In genomic region chr1:40530735-40531380, GRCh38 we compare ENCODE assay signal across 8 cellular contexts. TPM values are rescaled to one million over a fixed set of nuclear protein-coding genes. Genes with fewer than 3 reads are reported as not detected.
A peak's percentile ranks its signal among the peaks of the same experiment; 100 is the strongest.
DNase-seq lines count a peak whose midpoint lies in the region; ATAC-seq, FAIRE-seq and TF ChIP-seq lines count a peak whose summit lies in the region.

No MANE protein-coding gene starts in this region.

- no peaks in the 10 kb centered on the region for H3K27me3 ChIP-seq in IMR-90 (ENCODE audit: control insufficient read depth, insufficient read depth, low read length)
- no peaks in the 10 kb centered on the region for H3K27me3 ChIP-seq in GM12878 (replicated peaks in 1 of 2; ENCODE audit: control insufficient read depth in 2 of 2, insufficient read depth in 2 of 2, low read length in 1 of 2)
- no peaks in the 10 kb centered on the region for H3K27me3 ChIP-seq in thymus (ENCODE audit: control insufficient read depth, insufficient read depth)

- H3K4me1 ChIP-seq in IMR-90 (ENCODE audit: control insufficient read depth, insufficient read depth, low read length) (no peaks in the 10 kb centered on the region), GM12878 (ENCODE audit: control insufficient read depth, insufficient read depth, low read length) (peaks cover 6% of the 10 kb centered on the region), thymus (ENCODE audit: control insufficient read depth, insufficient read depth, low read length) (peaks cover 8% of the 10 kb centered on the region)

- RAD21 ChIA-PET in GM12878 (lab: Charles Lee; ENCODE audit: unreplicated experiment): interaction anchor here (1.8 kb wide), 1 partner anchor 81 kb away, joined by 10 read pairs; the partner anchor contains the start of gene ZFP69B

- WGBS in IMR-90 (ENCODE audit: extremely low coverage in 2 of 2, insufficient read length in 1 of 2), 2 experiments: 24% methylated on average over 2 of the region's 5 CpGs; no CpG with 5 or more reads in 1 of the 2 experiments
- WGBS in GM12878 (ENCODE audit: insufficient coverage, insufficient replicate concordance, low lambda C conversion rate, missing lambda C conversion rate): 61% methylated on average over 5 of the region's 5 CpGs
- WGBS in thymus: 32% methylated on average over 5 of the region's 5 CpGs

- peaks cover 0 to 7% of the 10 kb centered on the region in 2 experiments; a peak in 2 of 4 replicates for H3K79me1 ChIP-seq in IMR-90 (ENCODE audit: low read depth in 1 of 2, low read length in 2 of 2)

- POLR2A ChIA-PET in IMR-90 (lab: Charles Lee; ENCODE audit: unreplicated experiment): no interaction called here
- POLR2A ChIA-PET in GM12878 (lab: Charles Lee): interaction anchor here (0.5 to 1.7 kb wide), 4 partner anchors 22 to 268 kb away, joined by 3 to 7 read pairs (median 4); partner anchors contain the start of gene EXO5

- peak overlapping the region; percentile 73 for H2BK5ac ChIP-seq in IMR-90 (ENCODE audit: low read depth, low read length, poor library complexity, severe bottlenecking)

- H3K4ac ChIP-seq in IMR-90 (ENCODE audit: low read depth, low read length): peak overlapping the region; percentile 62; the same call in 1 of the 2 replicates

- peak overlapping the region; percentile 52; the same call in 1 of the 2 replicates for H3K56ac ChIP-seq in IMR-90 (ENCODE audit: extremely low read depth, insufficient read depth, low read length)

- dilution Hi-C loops in IMR-90 (cut with HindIII; ENCODE audit: low sequenced_read_pairs, unreplicated experiment): no loop called here

- peak overlapping the region; percentile 73 for H3K4me3 ChIP-seq in IMR-90 (ENCODE audit: insufficient read depth, low read depth, low read length)
- peak overlapping the region; percentile 71 for H3K4me3 ChIP-seq in GM12878
- H3K4me3 ChIP-seq in thymus (ENCODE audit: low read length): peak overlapping the region; percentile 60

- H3K36me3 ChIP-seq in IMR-90 (ENCODE audit: control insufficient read depth, insufficient read depth, low read length) (no peaks in the 10 kb centered on the region), GM12878 (ENCODE audit: control insufficient read depth in 2 of 2, insufficient read depth in 2 of 2, low read length in 1 of 2) (no peaks in the 10 kb centered on the region), thymus (ENCODE audit: control insufficient read depth, insufficient read depth) (no peaks in the 10 kb centered on the region)

- H3K23ac ChIP-seq in IMR-90 (ENCODE audit: low read depth, low read length): peak overlapping the region; percentile 78

- H3K9ac ChIP-seq in IMR-90 (ENCODE audit: low read depth, low read length): peak overlapping the region; percentile 57; the same call in 1 of the 2 replicates
- H3K9ac ChIP-seq in GM12878 (ENCODE audit: control insufficient read depth, insufficient read depth, low read length): peak overlapping the region; percentile 83

- no peak overlapping the region for H3K27ac ChIP-seq in IMR-90 (ENCODE audit: insufficient read depth, low read length)
- H3K27ac ChIP-seq in GM12878 (ENCODE audit: control insufficient read depth, insufficient read depth): peak overlapping the region; percentile 77
- H3K27ac ChIP-seq in thymus (ENCODE audit: low read depth): peak overlapping the region; percentile 52

- TF ChIP-seq POLR2A in IMR-90 (IDR thresholded peaks at IDR 0.05; ENCODE audit: low read depth, low read length) (no peak), GM12878 (IDR thresholded peaks at IDR 0.05; ENCODE audit: low read depth, low read length) (no peak)

- SMC1A ChIA-PET in GM12878 (lab: Charles Lee; ENCODE audit: uncharacterized antibody, unreplicated experiment): interaction anchor here (1.0 to 2.2 kb wide), 4 partner anchors 18 to 323 kb away, joined by 3 to 8 read pairs (median 4); partner anchors contain the start of gene ZFP69B

- H4K20me1 ChIP-seq in IMR-90 (ENCODE audit: insufficient read depth, low read length) (no peaks in the 10 kb centered on the region), GM12878 (ENCODE audit: control insufficient read depth, insufficient read depth) (no peaks in the 10 kb centered on the region)

- H2AK5ac ChIP-seq in IMR-90 (ENCODE audit: low read depth, low read length): peak overlapping the region; percentile 18; the same call in 1 of the 2 replicates

- BruUV-seq in IMR-90 (replicated peaks; lab: Mats Ljungman, UMichigan): no TSS peak
- TSS peak; percentile 99 for BruUV-seq in GM12878 (replicated peaks; lab: Mats Ljungman, UMichigan)

- H3K14ac ChIP-seq in IMR-90 (replicated peaks; ENCODE audit: low read depth, low read length): peak overlapping the region; percentile 91

- CTCF ChIA-PET in IMR-90 (lab: Yijun Ruan, JAX): interaction anchor here (1.0 to 1.5 kb wide), 2 partner anchors 10 to 19 kb away, joined by 3 to 5 read pairs; no protein-coding TSS in a partner anchor
- CTCF ChIA-PET in GM12878 (lab: Yijun Ruan, JAX): interaction anchor here (0.7 to 3.4 kb wide), 15 partner anchors 12 to 421 kb away, joined by 3 to 38 read pairs (median 14); partner anchors contain the start of genes EXO5 and ZFP69

- H3K4me2 ChIP-seq in IMR-90 (ENCODE audit: low read depth, low read length): peak overlapping the region; percentile 88
- peak overlapping the region; percentile 99 for H3K4me2 ChIP-seq in GM12878 (ENCODE audit: control insufficient read depth, insufficient read depth)

- intact Hi-C loops in IMR-90 (cut with micrococcal nuclease): loop anchor here (5.0 to 10.0 kb wide), 2 partner anchors 134 to 321 kb away; partner anchors contain the start of gene RIMS3
- intact Hi-C loops in GM12878 (cut with micrococcal nuclease; ENCODE audit: unreplicated experiment): loop anchor here (5.0 kb wide), 1 partner anchor 421 kb away; no protein-coding TSS in a partner anchor
- intact Hi-C loops in left colon (cut with DNase I, micrococcal nuclease): no loop called here

- FAIRE-seq in GM12878 (lab: Jason Lieb, UNC): no peak

- H2BK120ac ChIP-seq in IMR-90 (ENCODE audit: low read depth, low read length): peak overlapping the region; percentile 5; the same call in 1 of the 2 replicates

- no peak overlapping the region for H2BK15ac ChIP-seq in IMR-90 (ENCODE audit: low read depth, low read length)

- in situ Hi-C loops in IMR-90 (cut with MboI; ENCODE audit: low sequenced_read_pairs): no loop called here
- in situ Hi-C loops in GM12878 (cut with MboI): no loop called here

- no peaks in the 10 kb centered on the region for H3K9me1 ChIP-seq in IMR-90 (ENCODE audit: insufficient read depth, low read length)

- peak; percentile 10 for ATAC-seq in IMR-90 (ENCODE audit: low read depth)
- ATAC-seq in GM12878: peak; percentile 30
- peak; percentile 1 for ATAC-seq in left colon

- peak; percentile 86 for DNase-seq in NCI-H2029 (lab: John Stamatoyannopoulos, UW)
- no peak for DNase-seq in NCI-H2029 treated with DMSO at 0.1 percent for 48 hours (lab: John Stamatoyannopoulos, UW)
- peak; percentile 23 for DNase-seq in IMR-90
- DNase-seq in GM12878 (ENCODE audit: low read depth, low spot score): no peak
- no peak for DNase-seq in left colon
- no peak for DNase-seq in GM10266 (ENCODE audit: extremely low spot score)
- no peak for DNase-seq in OCI-M1 (lab: John Stamatoyannopoulos, UW)

- TF ChIP-seq EP300 in GM12878 (IDR thresholded peaks at IDR 0.05; ENCODE audit: borderline replicate concordance in 1 of 2, control insufficient read depth in 1 of 2, low read depth in 2 of 2, low read length in 2 of 2): no peak

- peaks cover 3% of the 10 kb centered on the region for H3K79me2 ChIP-seq in GM12878 (ENCODE audit: control insufficient read depth, insufficient read depth, low read length)

- no peak for TF ChIP-seq RAD21 in IMR-90 (IDR thresholded peaks at IDR 0.05; ENCODE audit: low read length)
- no peak for TF ChIP-seq RAD21 in GM12878 (IDR thresholded peaks at IDR 0.05; ENCODE audit: insufficient read depth, low read depth, low read length)

- no peak overlapping the region for H2AK9ac ChIP-seq in IMR-90 (replicated peaks; ENCODE audit: low read depth, low read length, poor library complexity)

- H2BK20ac ChIP-seq in IMR-90 (ENCODE audit: low read depth, low read length): no peak overlapping the region

- H2AFZ ChIP-seq in IMR-90 (replicated peaks; ENCODE audit: low read length, poor library complexity) (peak overlapping the region; percentile 97), GM12878 (ENCODE audit: control insufficient read depth, low read depth, low read length) (peak overlapping the region; percentile 99)

- no peaks in the 10 kb centered on the region for H3K9me3 ChIP-seq in IMR-90 (ENCODE audit: control insufficient read depth, insufficient read depth, low read length)
- no peaks in the 10 kb centered on the region; the same call in 2 of the 3 replicates for H3K9me3 ChIP-seq in GM12878 (replicated peaks; ENCODE audit: control insufficient read depth, insufficient read depth, low read length)
- no peaks in the 10 kb centered on the region for H3K9me3 ChIP-seq in thymus (ENCODE audit: control insufficient read depth)

- H3K18ac ChIP-seq in IMR-90 (ENCODE audit: low read depth, low read length): peak overlapping the region; percentile 26; the same call in 1 of the 2 replicates

- no peak for TF ChIP-seq CTCF in IMR-90 (conservative IDR thresholded peaks at IDR 0.05; ENCODE audit: low read depth, low read length)
- TF ChIP-seq CTCF in GM12878 (IDR thresholded peaks at IDR 0.05 in 2 of 3, conservative IDR thresholded peaks at IDR 0.05 in 1 of 3; ENCODE audit: control insufficient read depth in 2 of 3, extremely low read depth in 1 of 3, insufficient read depth in 1 of 3, low read depth in 3 of 3, low read length in 3 of 3): no peak
- no peak for TF ChIP-seq CTCF in GM10266 (IDR thresholded peaks at IDR 0.05; ENCODE audit: control insufficient read depth, insufficient read depth, low read depth, missing control alignments)

- peak overlapping the region; percentile 70 for H4K5ac ChIP-seq in IMR-90 (ENCODE audit: low read depth, low read length)

- peak overlapping the region; percentile 54; the same call in 1 of the 2 replicates for H4K91ac ChIP-seq in IMR-90 (ENCODE audit: insufficient read depth, low read depth, low read length)

- peak overlapping the region; percentile 87 to 98 for H4K8ac ChIP-seq in IMR-90 (ENCODE audit: low read depth in 2 of 2, low read length in 2 of 2)

RNA-seq across cellular contexts. Expression of gene ZNF684, which starts 0.6 kb away (rescaled TPM):
- total RNA-seq in IMR-90 (2012; rRNA removed): 4.1 and 5.0 TPM in 2 replicates
- polyA plus RNA-seq in IMR-90 (2012; rRNA removed): 1.4 and 1.8 TPM in 2 replicates
- polyA plus RNA-seq in IMR-90 (2012; cell fraction: cytosol; rRNA removed): 0.37 and 1.4 TPM in 2 replicates
- 0.63 and 4.1 TPM in 2 replicates for polyA plus RNA-seq in IMR-90 (2012; cell fraction: nucleus; rRNA removed; ENCODE audit: low replicate concordance)
- total RNA-seq in GM12878 (2013; cell fraction: nucleolus; rRNA removed): 6.7 and 8.8 TPM in 2 replicates
- total RNA-seq in GM12878 (2014; rRNA removed): 4.7 and 6.5 TPM in 2 replicates
- total RNA-seq in GM12878 (2014; rRNA removed; fragmentation: Illumina TruSeq; extraction: Trizol): 6.0 and 6.8 TPM in 2 replicates
- total RNA-seq in GM12878 (2021): 3.4 and 6.2 TPM in 2 replicates
- 3.1 TPM for polyA plus RNA-seq in GM12878 (2011; ENCODE audit: low read depth)
- polyA plus RNA-seq in GM12878 (2011; rRNA removed): 4.5 and 4.9 TPM in 2 replicates
- polyA plus RNA-seq in GM12878 (2011; cell fraction: cytosol; rRNA removed): 3.1 TPM in 2 replicates
- 3.2 and 3.8 TPM in 2 replicates for polyA plus RNA-seq in GM12878 (2011; cell fraction: nucleus; rRNA removed)
- polyA plus RNA-seq in GM12878 (2012): 2.3 and 2.8 TPM in 2 replicates
- 6.5 and 7.0 TPM in 2 replicates for polyA plus RNA-seq in GM12878 (2014; fragmentation: Illumina TruSeq; extraction: Trizol)
- 1 to 10 TPM; 5.9 to 6.2 TPM for polyA plus RNA-seq in GM12878 (2014; fragmentation: Nextera tagmentation; extraction: Ambion mirVana)
- polyA plus RNA-seq in GM12878 (2014; rRNA removed): 3.8 and 4.3 TPM in 2 replicates
- 1 to 10 TPM; 5.7 to 6.7 TPM for polyA plus RNA-seq in GM12878 (2016; fragmentation: Nextera tagmentation; extraction: Ambion mirVana)
- polyA minus RNA-seq in GM12878 (2011; rRNA and poly(A)+ RNA removed): 3.5 and 5.3 TPM in 2 replicates
- polyA minus RNA-seq in GM12878 (2011; cell fraction: cytosol; rRNA and poly(A)+ RNA removed): 1.7 and 2.0 TPM in 2 replicates
- polyA minus RNA-seq in GM12878 (2011; cell fraction: nucleus; rRNA and poly(A)+ RNA removed): 1.6 and 4.5 TPM in 2 replicates
- 1 to 10 TPM; 5.2 to 8.3 TPM for total RNA-seq in left colon
- polyA plus RNA-seq in thymus: 9.5 TPM

RNA-seq across cellular contexts. Expression of gene EXO5, which starts 22.3 kb away (rescaled TPM):
- total RNA-seq in IMR-90 (2012; rRNA removed) (11.1 and 13.1 TPM in 2 replicates), GM12878 (2014; rRNA removed) (8.6 and 9.9 TPM in 2 replicates), GM12878 (2014; rRNA removed; fragmentation: Illumina TruSeq; extraction: Trizol) (8.1 and 8.7 TPM in 2 replicates), GM12878 (2021) (6.1 and 6.5 TPM in 2 replicates), left colon (1 to 10 TPM; 4.7 to 5.4 TPM)
- polyA plus RNA-seq in IMR-90 (2012; rRNA removed) (6.5 and 7.8 TPM in 2 replicates), GM12878 (2011; rRNA removed) (8.5 and 10.6 TPM in 2 replicates), GM12878 (2014; fragmentation: Illumina TruSeq; extraction: Trizol) (8.9 and 13.2 TPM in 2 replicates), GM12878 (2014; fragmentation: Nextera tagmentation; extraction: Ambion mirVana) (1 to 10 TPM; 2.1 to 3.7 TPM), GM12878 (2014; rRNA removed) (6.5 and 8.8 TPM in 2 replicates), GM12878 (2016; fragmentation: Nextera tagmentation; extraction: Ambion mirVana) (10 to 100 TPM in 1 of 2 experiments, 1 to 10 TPM in 1; 7.6 to 10.1 TPM), thymus (12.1 TPM)
- polyA plus RNA-seq in IMR-90 (2012; cell fraction: cytosol; rRNA removed): 2.3 and 4.0 TPM in 2 replicates
- polyA plus RNA-seq in IMR-90 (2012; cell fraction: nucleus; rRNA removed; ENCODE audit: low replicate concordance): 2.9 and 10.4 TPM in 2 replicates
- 13.3 and 17.7 TPM in 2 replicates for total RNA-seq in GM12878 (2013; cell fraction: nucleolus; rRNA removed)
- polyA plus RNA-seq in GM12878 (2011; ENCODE audit: low read depth): 12.1 TPM
- polyA plus RNA-seq in GM12878 (2011; cell fraction: cytosol; rRNA removed): 4.7 and 5.3 TPM in 2 replicates
- polyA plus RNA-seq in GM12878 (2011; cell fraction: nucleus; rRNA removed): 8.5 and 8.7 TPM in 2 replicates
- polyA plus RNA-seq in GM12878 (2012): 6.5 and 7.9 TPM in 2 replicates
- polyA minus RNA-seq in GM12878 (2011; rRNA and poly(A)+ RNA removed): 8.3 and 9.0 TPM in 2 replicates
- polyA minus RNA-seq in GM12878 (2011; cell fraction: cytosol; rRNA and poly(A)+ RNA removed): 2.9 and 4.0 TPM in 2 replicates
- polyA minus RNA-seq in GM12878 (2011; cell fraction: nucleus; rRNA and poly(A)+ RNA removed): 5.1 and 7.1 TPM in 2 replicates

RNA-seq across cellular contexts. Expression of gene ZFP69, which starts 53.8 kb away (rescaled TPM):
- total RNA-seq in IMR-90 (2012; rRNA removed): 1.6 and 2.5 TPM in 2 replicates
- 1.2 TPM in 2 replicates for polyA plus RNA-seq in IMR-90 (2012; rRNA removed)
- polyA plus RNA-seq in IMR-90 (2012; cell fraction: cytosol; rRNA removed): 0.54 and 0.83 TPM in 2 replicates
- 0.74 and 2.2 TPM in 2 replicates for polyA plus RNA-seq in IMR-90 (2012; cell fraction: nucleus; rRNA removed; ENCODE audit: low replicate concordance)
- 6.6 and 8.2 TPM in 2 replicates for total RNA-seq in GM12878 (2013; cell fraction: nucleolus; rRNA removed)
- total RNA-seq in GM12878 (2014; rRNA removed): 3.7 and 4.3 TPM in 2 replicates
- total RNA-seq in GM12878 (2014; rRNA removed; fragmentation: Illumina TruSeq; extraction: Trizol): 6.2 and 6.4 TPM in 2 replicates
- total RNA-seq in GM12878 (2021): 4.3 and 4.4 TPM in 2 replicates
- polyA plus RNA-seq in GM12878 (2011; ENCODE audit: low read depth): 1.8 TPM
- 1.9 and 3.3 TPM in 2 replicates for polyA plus RNA-seq in GM12878 (2011; rRNA removed)
- 0.85 and 1.0 TPM in 2 replicates for polyA plus RNA-seq in GM12878 (2011; cell fraction: cytosol; rRNA removed)
- 1.1 TPM in 2 replicates for polyA plus RNA-seq in GM12878 (2011; cell fraction: nucleus; rRNA removed)
- polyA plus RNA-seq in GM12878 (2012): 3.0 and 3.5 TPM in 2 replicates
- polyA plus RNA-seq in GM12878 (2014; fragmentation: Illumina TruSeq; extraction: Trizol): 6.0 and 6.6 TPM in 2 replicates
- polyA plus RNA-seq in GM12878 (2014; fragmentation: Nextera tagmentation; extraction: Ambion mirVana): 1 to 10 TPM; 2.1 to 2.8 TPM
- polyA plus RNA-seq in GM12878 (2014; rRNA removed): 3.7 and 4.5 TPM in 2 replicates
- polyA plus RNA-seq in GM12878 (2016; fragmentation: Nextera tagmentation; extraction: Ambion mirVana): 1 to 10 TPM; 3.6 TPM
- polyA minus RNA-seq in GM12878 (2011; rRNA and poly(A)+ RNA removed): 1.0 and 1.2 TPM in 2 replicates
- polyA minus RNA-seq in GM12878 (2011; cell fraction: cytosol; rRNA and poly(A)+ RNA removed): 0.53 and 0.62 TPM in 2 replicates
- 0.57 and 0.85 TPM in 2 replicates for polyA minus RNA-seq in GM12878 (2011; cell fraction: nucleus; rRNA and poly(A)+ RNA removed)
- 1 to 10 TPM; 2.5 to 2.6 TPM for total RNA-seq in left colon
- 9.5 TPM for polyA plus RNA-seq in thymus

Comparison
In these comparisons a context has a peak if more than half of its experiments do, and no peak if none do; other contexts are left out.
1. DNase-seq: peak in NCI-H2029 (single experiment) and IMR-90 (single experiment); none in NCI-H2029 treated with DMSO at 0.1 percent for 48 hours (single experiment), GM12878 (single experiment), left colon (0 of 2), GM10266 (single experiment) and OCI-M1 (single experiment).
2. intact Hi-C loops: an anchor here in IMR-90 (5.0 to 10.0 kb wide) and GM12878 (5.0 kb wide); none called in left colon.
3. Peak in every context shown above with its lines, with median percentiles within 50 percentile points of each other: ATAC-seq and H3K4me3 ChIP-seq.